In the genomic region with DNA sequence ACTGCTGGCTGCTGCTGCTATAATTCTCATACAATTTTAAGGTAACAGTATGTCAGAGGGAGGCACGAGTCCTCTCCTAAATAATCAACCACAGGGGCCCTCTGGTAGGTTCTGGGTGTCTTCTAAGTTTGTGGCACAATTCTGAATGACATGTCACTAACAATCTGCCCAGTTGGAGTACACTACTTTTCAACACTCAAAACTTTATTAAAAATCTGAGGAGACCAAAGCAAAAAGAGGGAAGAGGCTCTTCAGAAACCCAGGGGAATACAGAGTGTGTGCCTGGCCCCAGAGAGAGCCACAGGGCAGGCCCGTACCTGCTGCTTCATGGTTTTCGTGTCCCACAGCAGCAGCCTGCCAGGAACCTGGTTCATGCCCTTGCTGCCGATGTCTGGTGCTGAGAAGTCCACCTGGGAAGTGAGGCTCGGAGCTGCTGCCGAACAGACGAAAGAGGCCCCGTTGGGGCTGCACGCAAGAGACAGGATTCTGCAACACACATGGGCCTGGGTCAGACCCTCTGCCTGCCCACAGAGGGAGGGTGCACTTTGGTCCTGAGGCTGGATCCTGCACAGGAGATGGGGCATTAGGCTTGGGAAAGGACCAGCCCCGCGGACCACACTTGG, we compare ENCODE assay signal across 1 cellular context.
TF ChIP-seq lines count a peak whose summit lies in the region.

No MANE protein-coding gene starts in this region.

TF ChIP-seq in GM23338, 12 proteins besides CTCF, POLR2A, EP300 and RAD21 (continued from another document):
- TF ChIP-seq REST (IDR thresholded peaks at IDR 0.05; ENCODE audit: unreplicated experiment) (no peak), NANOG (IDR thresholded peaks at IDR 0.05; ENCODE audit: borderline replicate concordance) (no peak), EZH2 (IDR thresholded peaks at IDR 0.05; ENCODE audit: low read depth, unreplicated experiment) (no peak), ZNF114 (CRISPR knock-in tag; IDR thresholded peaks at IDR 0.05) (no peak)
- TF ChIP-seq, protein P1, sequence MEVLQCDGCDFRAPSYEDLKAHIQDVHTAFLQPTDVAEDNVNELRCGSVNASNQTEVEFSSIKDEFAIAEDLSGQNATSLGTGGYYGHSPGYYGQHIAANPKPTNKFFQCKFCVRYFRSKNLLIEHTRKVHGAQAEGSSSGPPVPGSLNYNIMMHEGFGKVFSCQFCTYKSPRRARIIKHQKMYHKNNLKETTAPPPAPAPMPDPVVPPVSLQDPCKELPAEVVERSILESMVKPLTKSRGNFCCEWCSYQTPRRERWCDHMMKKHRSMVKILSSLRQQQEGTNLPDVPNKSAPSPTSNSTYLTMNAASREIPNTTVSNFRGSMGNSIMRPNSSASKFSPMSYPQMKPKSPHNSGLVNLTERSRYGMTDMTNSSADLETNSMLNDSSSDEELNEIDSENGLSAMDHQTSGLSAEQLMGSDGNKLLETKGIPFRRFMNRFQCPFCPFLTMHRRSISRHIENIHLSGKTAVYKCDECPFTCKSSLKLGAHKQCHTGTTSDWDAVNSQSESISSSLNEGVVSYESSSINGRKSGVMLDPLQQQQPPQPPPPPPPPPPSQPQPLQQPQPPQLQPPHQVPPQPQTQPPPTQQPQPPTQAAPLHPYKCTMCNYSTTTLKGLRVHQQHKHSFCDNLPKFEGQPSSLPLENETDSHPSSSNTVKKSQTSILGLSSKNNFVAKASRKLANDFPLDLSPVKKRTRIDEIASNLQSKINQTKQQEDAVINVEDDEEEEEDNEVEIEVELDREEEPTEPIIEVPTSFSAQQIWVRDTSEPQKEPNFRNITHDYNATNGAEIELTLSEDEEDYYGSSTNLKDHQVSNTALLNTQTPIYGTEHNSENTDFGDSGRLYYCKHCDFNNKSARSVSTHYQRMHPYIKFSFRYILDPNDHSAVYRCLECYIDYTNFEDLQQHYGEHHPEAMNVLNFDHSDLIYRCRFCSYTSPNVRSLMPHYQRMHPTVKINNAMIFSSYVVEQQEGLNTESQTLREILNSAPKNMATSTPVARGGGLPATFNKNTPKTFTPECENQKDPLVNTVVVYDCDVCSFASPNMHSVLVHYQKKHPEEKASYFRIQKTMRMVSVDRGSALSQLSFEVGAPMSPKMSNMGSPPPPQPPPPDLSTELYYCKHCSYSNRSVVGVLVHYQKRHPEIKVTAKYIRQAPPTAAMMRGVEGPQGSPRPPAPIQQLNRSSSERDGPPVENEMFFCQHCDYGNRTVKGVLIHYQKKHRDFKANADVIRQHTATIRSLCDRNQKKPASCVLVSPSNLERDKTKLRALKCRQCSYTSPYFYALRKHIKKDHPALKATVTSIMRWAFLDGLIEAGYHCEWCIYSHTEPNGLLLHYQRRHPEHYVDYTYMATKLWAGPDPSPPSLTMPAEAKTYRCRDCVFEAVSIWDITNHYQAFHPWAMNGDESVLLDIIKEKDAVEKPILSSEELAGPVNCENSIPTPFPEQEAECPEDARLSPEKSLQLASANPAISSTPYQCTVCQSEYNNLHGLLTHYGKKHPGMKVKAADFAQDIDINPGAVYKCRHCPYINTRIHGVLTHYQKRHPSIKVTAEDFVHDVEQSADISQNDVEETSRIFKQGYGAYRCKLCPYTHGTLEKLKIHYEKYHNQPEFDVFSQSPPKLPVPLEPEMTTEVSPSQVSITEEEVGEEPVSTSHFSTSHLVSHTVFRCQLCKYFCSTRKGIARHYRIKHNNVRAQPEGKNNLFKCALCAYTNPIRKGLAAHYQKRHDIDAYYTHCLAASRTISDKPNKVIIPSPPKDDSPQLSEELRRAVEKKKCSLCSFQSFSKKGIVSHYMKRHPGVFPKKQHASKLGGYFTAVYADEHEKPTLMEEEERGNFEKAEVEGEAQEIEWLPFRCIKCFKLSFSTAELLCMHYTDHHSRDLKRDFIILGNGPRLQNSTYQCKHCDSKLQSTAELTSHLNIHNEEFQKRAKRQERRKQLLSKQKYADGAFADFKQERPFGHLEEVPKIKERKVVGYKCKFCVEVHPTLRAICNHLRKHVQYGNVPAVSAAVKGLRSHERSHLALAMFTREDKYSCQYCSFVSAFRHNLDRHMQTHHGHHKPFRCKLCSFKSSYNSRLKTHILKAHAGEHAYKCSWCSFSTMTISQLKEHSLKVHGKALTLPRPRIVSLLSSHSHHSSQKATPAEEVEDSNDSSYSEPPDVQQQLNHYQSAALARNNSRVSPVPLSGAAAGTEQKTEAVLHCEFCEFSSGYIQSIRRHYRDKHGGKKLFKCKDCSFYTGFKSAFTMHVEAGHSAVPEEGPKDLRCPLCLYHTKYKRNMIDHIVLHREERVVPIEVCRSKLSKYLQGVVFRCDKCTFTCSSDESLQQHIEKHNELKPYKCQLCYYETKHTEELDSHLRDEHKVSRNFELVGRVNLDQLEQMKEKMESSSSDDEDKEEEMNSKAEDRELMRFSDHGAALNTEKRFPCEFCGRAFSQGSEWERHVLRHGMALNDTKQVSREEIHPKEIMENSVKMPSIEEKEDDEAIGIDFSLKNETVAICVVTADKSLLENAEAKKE (CRISPR knock-in tag; IDR thresholded peaks at IDR 0.05): no peak
TF ChIP-seq in GM23338: peak in this region for 0.
